ENCODE assay signal across 1 cellular context in the genomic region with DNA sequence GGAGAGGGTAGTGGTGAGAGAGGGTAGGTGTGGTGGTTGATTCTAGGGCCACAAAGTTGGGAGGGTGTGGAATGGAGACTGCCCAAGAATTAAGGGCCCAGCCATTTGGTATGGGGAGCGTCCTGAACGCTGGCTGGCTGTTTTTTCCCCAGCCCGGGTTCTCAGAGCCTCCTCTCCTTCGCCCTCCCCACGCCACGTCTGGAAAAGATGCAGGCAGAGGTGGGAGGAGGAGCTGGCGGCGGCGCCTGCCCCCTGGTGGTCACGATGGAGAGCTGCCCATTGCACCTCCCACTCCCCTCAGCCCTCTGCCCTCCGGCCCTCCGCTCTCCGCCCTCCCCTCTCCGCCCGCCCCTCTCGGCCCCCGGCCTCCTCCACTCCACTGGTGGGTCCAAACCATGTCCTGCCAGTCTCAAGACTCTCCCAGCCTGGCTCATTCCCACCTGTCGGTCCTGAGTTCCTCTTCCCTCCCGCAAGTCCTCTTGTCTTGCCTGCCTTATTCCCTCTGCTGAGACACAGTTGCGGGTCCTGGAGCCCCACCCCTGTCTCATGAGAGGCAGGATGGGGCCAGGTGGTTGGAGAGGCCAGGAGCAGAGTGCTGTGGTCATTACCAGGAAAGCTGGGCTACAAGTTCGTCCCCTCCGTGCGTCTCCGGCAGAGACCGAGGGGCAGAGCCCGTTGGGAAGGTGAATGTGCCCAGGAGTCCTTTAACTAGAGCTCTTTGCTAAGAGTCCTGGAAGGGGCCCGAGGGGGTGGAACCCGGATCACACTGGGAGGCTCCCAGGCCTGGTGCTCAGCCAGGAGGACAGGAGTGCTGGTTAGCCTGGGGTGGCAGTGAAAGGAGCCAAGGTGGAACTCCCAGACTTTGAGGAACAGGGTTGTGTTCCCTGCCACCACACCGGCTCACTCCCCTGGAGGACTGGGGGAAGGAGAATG.
TF ChIP-seq lines count a peak whose summit lies in the region.

No MANE protein-coding gene starts in this region.

TF ChIP-seq in WTC11, 78 proteins besides CTCF, POLR2A, EP300 and RAD21 (continued from another document):
- TF ChIP-seq, protein P1, sequence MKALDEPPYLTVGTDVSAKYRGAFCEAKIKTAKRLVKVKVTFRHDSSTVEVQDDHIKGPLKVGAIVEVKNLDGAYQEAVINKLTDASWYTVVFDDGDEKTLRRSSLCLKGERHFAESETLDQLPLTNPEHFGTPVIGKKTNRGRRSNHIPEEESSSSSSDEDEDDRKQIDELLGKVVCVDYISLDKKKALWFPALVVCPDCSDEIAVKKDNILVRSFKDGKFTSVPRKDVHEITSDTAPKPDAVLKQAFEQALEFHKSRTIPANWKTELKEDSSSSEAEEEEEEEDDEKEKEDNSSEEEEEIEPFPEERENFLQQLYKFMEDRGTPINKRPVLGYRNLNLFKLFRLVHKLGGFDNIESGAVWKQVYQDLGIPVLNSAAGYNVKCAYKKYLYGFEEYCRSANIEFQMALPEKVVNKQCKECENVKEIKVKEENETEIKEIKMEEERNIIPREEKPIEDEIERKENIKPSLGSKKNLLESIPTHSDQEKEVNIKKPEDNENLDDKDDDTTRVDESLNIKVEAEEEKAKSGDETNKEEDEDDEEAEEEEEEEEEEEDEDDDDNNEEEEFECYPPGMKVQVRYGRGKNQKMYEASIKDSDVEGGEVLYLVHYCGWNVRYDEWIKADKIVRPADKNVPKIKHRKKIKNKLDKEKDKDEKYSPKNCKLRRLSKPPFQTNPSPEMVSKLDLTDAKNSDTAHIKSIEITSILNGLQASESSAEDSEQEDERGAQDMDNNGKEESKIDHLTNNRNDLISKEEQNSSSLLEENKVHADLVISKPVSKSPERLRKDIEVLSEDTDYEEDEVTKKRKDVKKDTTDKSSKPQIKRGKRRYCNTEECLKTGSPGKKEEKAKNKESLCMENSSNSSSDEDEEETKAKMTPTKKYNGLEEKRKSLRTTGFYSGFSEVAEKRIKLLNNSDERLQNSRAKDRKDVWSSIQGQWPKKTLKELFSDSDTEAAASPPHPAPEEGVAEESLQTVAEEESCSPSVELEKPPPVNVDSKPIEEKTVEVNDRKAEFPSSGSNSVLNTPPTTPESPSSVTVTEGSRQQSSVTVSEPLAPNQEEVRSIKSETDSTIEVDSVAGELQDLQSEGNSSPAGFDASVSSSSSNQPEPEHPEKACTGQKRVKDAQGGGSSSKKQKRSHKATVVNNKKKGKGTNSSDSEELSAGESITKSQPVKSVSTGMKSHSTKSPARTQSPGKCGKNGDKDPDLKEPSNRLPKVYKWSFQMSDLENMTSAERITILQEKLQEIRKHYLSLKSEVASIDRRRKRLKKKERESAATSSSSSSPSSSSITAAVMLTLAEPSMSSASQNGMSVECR (CRISPR knock-in tag; IDR thresholded peaks at IDR 0.05; ENCODE audit: borderline replicate concordance): 0 out of 2 replicates have a peak, but pooled peaks have one; percentile 42
- no peak for TF ChIP-seq NFE2L1 (CRISPR knock-in tag; IDR thresholded peaks at IDR 0.05)
- TF ChIP-seq, protein P2, sequence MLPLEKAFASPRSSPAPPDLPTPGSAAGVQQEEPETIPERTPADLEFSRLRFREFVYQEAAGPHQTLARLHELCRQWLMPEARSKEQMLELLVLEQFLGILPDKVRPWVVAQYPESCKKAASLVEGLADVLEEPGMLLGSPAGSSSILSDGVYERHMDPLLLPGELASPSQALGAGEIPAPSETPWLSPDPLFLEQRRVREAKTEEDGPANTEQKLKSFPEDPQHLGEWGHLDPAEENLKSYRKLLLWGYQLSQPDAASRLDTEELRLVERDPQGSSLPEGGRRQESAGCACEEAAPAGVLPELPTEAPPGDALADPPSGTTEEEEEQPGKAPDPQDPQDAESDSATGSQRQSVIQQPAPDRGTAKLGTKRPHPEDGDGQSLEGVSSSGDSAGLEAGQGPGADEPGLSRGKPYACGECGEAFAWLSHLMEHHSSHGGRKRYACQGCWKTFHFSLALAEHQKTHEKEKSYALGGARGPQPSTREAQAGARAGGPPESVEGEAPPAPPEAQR (CRISPR knock-in tag; IDR thresholded peaks at IDR 0.05): no peak
- no peak for TF ChIP-seq NR1H2 (CRISPR knock-in tag; IDR thresholded peaks at IDR 0.05)
